In the genomic region with DNA sequence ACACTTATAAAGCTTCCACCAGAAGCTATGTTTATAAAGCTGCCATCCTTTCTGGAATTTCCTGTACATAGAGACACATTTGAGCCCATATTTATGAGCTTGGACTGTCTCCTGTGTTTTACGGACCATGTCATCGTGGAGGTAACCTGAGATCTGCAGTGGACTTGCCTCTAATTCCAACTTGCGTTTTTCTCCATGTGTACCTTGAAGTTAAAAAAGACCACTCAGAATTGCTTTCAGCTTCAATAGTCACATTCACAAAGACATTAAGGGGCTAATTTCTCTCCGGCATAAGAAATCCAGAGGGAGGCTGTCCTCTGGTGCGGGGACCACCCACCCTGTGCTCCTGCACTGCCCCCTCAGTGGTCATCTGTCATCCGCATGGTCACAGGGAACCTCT, we compare ENCODE assay signal across 25 cellular contexts.
A peak's percentile ranks its signal among the peaks of the same experiment; 100 is the strongest.
DNase-seq lines count a peak whose midpoint lies in the region; ATAC-seq, FAIRE-seq and TF ChIP-seq lines count a peak whose summit lies in the region.
"Had no signal": no experiment of that assay in that cellular context is flagged by ENCODE, and none has a peak within 500 bp of the region (broad histone marks: within the 10 kb centered on the region; RNA-seq: fewer than 3 reads in every experiment).

No MANE protein-coding gene starts in this region.

- no peak for TF ChIP-seq RAD21 in GM12878 (IDR thresholded peaks at IDR 0.05; ENCODE audit: insufficient read depth, low read depth, low read length)

- ATAC-seq in GM12878 = no peak
- ATAC-seq: A549, HCT116 had no signal

- no peak for FAIRE-seq in GM12878 (lab: Jason Lieb, UNC)
- FAIRE-seq: A549, D721Med, GM12891, GM18507 had no signal

- WGBS in GM12878 (ENCODE audit: insufficient coverage, insufficient replicate concordance, low lambda C conversion rate, missing lambda C conversion rate) = 72% methylated on average over 6 of the region's 6 CpGs
- WGBS in trophoblast cell (ENCODE audit: extremely low coverage, insufficient coverage, insufficient read length) = no CpG with 5 or more reads among the region's 6 CpGs

- RAD21 ChIA-PET in GM12878 (lab: Charles Lee; ENCODE audit: unreplicated experiment) = no interaction called here

- no peak overlapping the region for H3K23ac ChIP-seq in trophoblast cell (ENCODE audit: low read length)

- H2AFZ ChIP-seq in GM12878 (ENCODE audit: control insufficient read depth, low read depth, low read length) (no peak overlapping the region), trophoblast cell (ENCODE audit: insufficient read depth, low read length, poor library complexity) (no peak overlapping the region)

- CTCF ChIA-PET in GM12878 (lab: Yijun Ruan, JAX) = interaction anchor here (1.6 kb wide), 1 partner anchor 12 kb away, joined by 4 read pairs; no protein-coding TSS in a partner anchor
- CTCF ChIA-PET in activated naive CD4-positive, alpha-beta T cell treated with anti-CD3 and anti-CD28 coated beads for 36 hours (lab: Charles Lee) = no interaction called here

- H3K36me3 ChIP-seq in GM12878 (ENCODE audit: control insufficient read depth in 2 of 2, insufficient read depth in 2 of 2, low read length in 1 of 2) = no peaks in the 10 kb centered on the region
- H3K36me3 ChIP-seq in trophoblast cell (ENCODE audit: control insufficient read depth in 1 of 2, insufficient read depth in 2 of 2, low read length in 2 of 2) = no peaks in the 10 kb centered on the region
- H3K36me3 ChIP-seq: BE2C; BLaER1 treated with 17β-estradiol and CSF1 and Interleukin-3, amounts not matched to agents 10 nM and 100 nM had no signal

- H3K4me2 ChIP-seq in GM12878 (ENCODE audit: control insufficient read depth, insufficient read depth) (peak overlapping the region; percentile 11), trophoblast cell (ENCODE audit: low read length) (no peak overlapping the region)
- H3K4me2 ChIP-seq: A549; BLaER1 treated with 17β-estradiol and CSF1 and Interleukin-3, amounts not matched to agents 10 nM and 100 nM had no signal

- peaks cover 40% of the 10 kb centered on the region for H3K4me1 Mint-ChIP-seq in nephron
- no peaks in the 10 kb centered on the region for H3K4me1 Mint-ChIP-seq in activated naive CD4-positive, alpha-beta T cell treated with anti-CD3 and anti-CD28 coated beads for 36 hours (ENCODE audit: low read depth)
- H3K4me1 Mint-ChIP-seq in activated CD4-positive, alpha-beta T cell treated with anti-CD3 and anti-CD28 coated beads, Interleukin-2, amount 10 ng/mL, durations not matched to agents 24 days and 14 days = no peaks in the 10 kb centered on the region
- H3K4me1 Mint-ChIP-seq: CD14-positive monocyte; CD8-positive, alpha-beta memory T cell had no signal

- TF ChIP-seq CTCF in GM12878 (IDR thresholded peaks at IDR 0.05 in 2 of 3, conservative IDR thresholded peaks at IDR 0.05 in 1 of 3; ENCODE audit: control insufficient read depth in 2 of 3, extremely low read depth in 1 of 3, insufficient read depth in 1 of 3, low read depth in 3 of 3, low read length in 3 of 3) = no peak
- no peak for TF ChIP-seq CTCF in nephron (IDR thresholded peaks at IDR 0.05; ENCODE audit: unreplicated experiment in 3 of 3)

- SMC1A ChIA-PET in GM12878 (lab: Charles Lee; ENCODE audit: uncharacterized antibody, unreplicated experiment) = no interaction called here

- H2BK12ac ChIP-seq in trophoblast cell (ENCODE audit: low read length) = peak overlapping the region; percentile 48

- peak overlapping the region; percentile 45 for H3K27ac ChIP-seq in GM12878 (ENCODE audit: control insufficient read depth, insufficient read depth)
- H3K27ac ChIP-seq in trophoblast cell (ENCODE audit: low read depth, low read length) = no peak overlapping the region
- H3K27ac ChIP-seq: A549; BLaER1 treated with 17β-estradiol and CSF1 and Interleukin-3, amounts not matched to agents 10 nM and 100 nM had no signal

- H4K91ac ChIP-seq in trophoblast cell (ENCODE audit: low read depth, low read length) = peak overlapping the region; percentile 41

- no peak overlapping the region for H3K4me3 Mint-ChIP-seq in nephron
- H3K4me3 Mint-ChIP-seq in activated naive CD4-positive, alpha-beta T cell treated with anti-CD3 and anti-CD28 coated beads for 36 hours = no peak overlapping the region
- H3K4me3 Mint-ChIP-seq in activated CD4-positive, alpha-beta T cell treated with anti-CD3 and anti-CD28 coated beads, Interleukin-2, amount 10 ng/mL, durations not matched to agents 24 days and 14 days = no peak overlapping the region
- H3K4me3 Mint-ChIP-seq: CD14-positive monocyte; CD4-positive, alpha-beta T cell; CD8-positive, alpha-beta memory T cell had no signal

- H3K79me2 ChIP-seq in GM12878 (ENCODE audit: control insufficient read depth, insufficient read depth, low read length) = no peaks in the 10 kb centered on the region
- no peaks in the 10 kb centered on the region for H3K79me2 ChIP-seq in trophoblast cell (ENCODE audit: control insufficient read depth, insufficient read depth, low read length, poor library complexity)

- TF ChIP-seq POLR2A in GM12878 (IDR thresholded peaks at IDR 0.05; ENCODE audit: low read depth, low read length) = no peak

- H3K27ac Mint-ChIP-seq in nephron = peak overlapping the region in 2 of 3 experiments; percentile 46 to 51
- no peak overlapping the region for H3K27ac Mint-ChIP-seq in activated naive CD4-positive, alpha-beta T cell treated with anti-CD3 and anti-CD28 coated beads for 36 hours
- H3K27ac Mint-ChIP-seq in activated CD4-positive, alpha-beta T cell treated with anti-CD3 and anti-CD28 coated beads, Interleukin-2, amount 10 ng/mL, durations not matched to agents 24 days and 14 days = no peak overlapping the region
- H3K27ac Mint-ChIP-seq: CD14-positive monocyte; CD4-positive, alpha-beta T cell had no signal

- in situ Hi-C loops in GM12878 (cut with MboI) = no loop called here

- H3K36me3 Mint-ChIP-seq in nephron (ENCODE audit: low read depth) = no peaks in the 10 kb centered on the region
- no peaks in the 10 kb centered on the region for H3K36me3 Mint-ChIP-seq in activated naive CD4-positive, alpha-beta T cell treated with anti-CD3 and anti-CD28 coated beads for 36 hours (ENCODE audit: low read depth)
- H3K36me3 Mint-ChIP-seq in activated CD4-positive, alpha-beta T cell treated with anti-CD3 and anti-CD28 coated beads, Interleukin-2, amount 10 ng/mL, durations not matched to agents 24 days and 14 days (ENCODE audit: low read depth) = no peaks in the 10 kb centered on the region
- H3K36me3 Mint-ChIP-seq: CD14-positive monocyte; CD8-positive, alpha-beta memory T cell had no signal

- no peak overlapping the region for H3K18ac ChIP-seq in trophoblast cell (ENCODE audit: low read length)

- no peaks in the 10 kb centered on the region for H3K27me3 ChIP-seq in GM12878 (replicated peaks in 1 of 2; ENCODE audit: control insufficient read depth in 2 of 2, insufficient read depth in 2 of 2, low read length in 1 of 2)
- no peaks in the 10 kb centered on the region for H3K27me3 ChIP-seq in trophoblast cell (ENCODE audit: insufficient read depth, low read length)
- H3K27me3 ChIP-seq: BE2C; BLaER1 treated with 17β-estradiol and CSF1 and Interleukin-3, amounts not matched to agents 10 nM and 100 nM had no signal

- POLR2A ChIA-PET in GM12878 (lab: Charles Lee) = no interaction called here

- H3K9me3 Mint-ChIP-seq in nephron = no peaks in the 10 kb centered on the region
- peaks cover 2% of the 10 kb centered on the region for H3K9me3 Mint-ChIP-seq in activated naive CD4-positive, alpha-beta T cell treated with anti-CD3 and anti-CD28 coated beads for 36 hours
- H3K9me3 Mint-ChIP-seq in activated CD4-positive, alpha-beta T cell treated with anti-CD3 and anti-CD28 coated beads, Interleukin-2, amount 10 ng/mL, durations not matched to agents 24 days and 14 days = no peaks in the 10 kb centered on the region
- H3K9me3 Mint-ChIP-seq: CD4-positive, alpha-beta T cell had no signal

- H4K12ac ChIP-seq in trophoblast cell (ENCODE audit: low read depth, low read length) = no peak overlapping the region

- H4K8ac ChIP-seq in trophoblast cell (ENCODE audit: low read depth, low read length) = no peak overlapping the region

- BruUV-seq in GM12878 (replicated peaks; lab: Mats Ljungman, UMichigan) = no TSS peak

- peak overlapping the region; percentile 3 for H2BK120ac ChIP-seq in trophoblast cell (ENCODE audit: insufficient read depth, low read length, poor library complexity)

- peaks cover 13% of the 10 kb centered on the region for H3K79me1 ChIP-seq in trophoblast cell (ENCODE audit: low read length)

- no peak overlapping the region for H3K4me3 ChIP-seq in GM12878
- H3K4me3 ChIP-seq in trophoblast cell (ENCODE audit: low read depth, low read length) = no peak overlapping the region
- H3K4me3 ChIP-seq: A549; BLaER1 treated with 17β-estradiol and CSF1 and Interleukin-3, amounts not matched to agents 10 nM and 100 nM had no signal

- no peak overlapping the region for H2BK5ac ChIP-seq in trophoblast cell (ENCODE audit: low read depth, low read length, poor library complexity)

- H3K27me3 Mint-ChIP-seq in nephron (ENCODE audit: low read depth) = peaks cover 8% of the 10 kb centered on the region
- no peaks in the 10 kb centered on the region for H3K27me3 Mint-ChIP-seq in activated naive CD4-positive, alpha-beta T cell treated with anti-CD3 and anti-CD28 coated beads for 36 hours (ENCODE audit: low read depth)
- peaks cover 2% of the 10 kb centered on the region for H3K27me3 Mint-ChIP-seq in activated CD4-positive, alpha-beta T cell treated with anti-CD3 and anti-CD28 coated beads, Interleukin-2, amount 10 ng/mL, durations not matched to agents 24 days and 14 days
- H3K27me3 Mint-ChIP-seq: CD4-positive, alpha-beta T cell had no signal

- H3K9me3 ChIP-seq in GM12878 (replicated peaks; ENCODE audit: control insufficient read depth, insufficient read depth, low read length) (no peaks in the 10 kb centered on the region; the same call in 2 of the 3 replicates), trophoblast cell (ENCODE audit: insufficient read depth, low read depth, low read length) (no peaks in the 10 kb centered on the region)
- H3K9me3 ChIP-seq: A549, BE2C had no signal

- no peak overlapping the region for H3K4ac ChIP-seq in trophoblast cell (ENCODE audit: low read depth, low read length)

- H3K9ac ChIP-seq in GM12878 (ENCODE audit: control insufficient read depth, insufficient read depth, low read length) = 0 out of 2 replicates have a peak overlapping the region, but pooled peaks have one; percentile 20
- H3K9ac ChIP-seq in trophoblast cell (ENCODE audit: low read length) = no peak overlapping the region
- H3K9ac ChIP-seq: BLaER1 treated with 17β-estradiol and CSF1 and Interleukin-3, amounts not matched to agents 10 nM and 100 nM had no signal

- TF ChIP-seq EP300 in GM12878 (IDR thresholded peaks at IDR 0.05; ENCODE audit: borderline replicate concordance in 1 of 2, control insufficient read depth in 1 of 2, low read depth in 2 of 2, low read length in 2 of 2) = no peak

- H2AK5ac ChIP-seq in trophoblast cell (ENCODE audit: low read length) = no peak overlapping the region

- peak overlapping the region; percentile 5 for H3K14ac ChIP-seq in trophoblast cell (ENCODE audit: low read length)

- H4K20me1 ChIP-seq in GM12878 (ENCODE audit: control insufficient read depth, insufficient read depth) = no peaks in the 10 kb centered on the region
- H4K20me1 ChIP-seq: BLaER1 treated with 17β-estradiol and CSF1 and Interleukin-3, amounts not matched to agents 10 nM and 100 nM had no signal

- H3K4me1 ChIP-seq in GM12878 (ENCODE audit: control insufficient read depth, insufficient read depth, low read length) (peaks cover 28% of the 10 kb centered on the region), trophoblast cell (ENCODE audit: control insufficient read depth in 1 of 2, insufficient read depth in 2 of 2, low read length in 2 of 2) (peaks cover 20 to 21% of the 10 kb centered on the region in 2 experiments)
- H3K4me1 ChIP-seq: A549 had no signal

- intact Hi-C loops in GM12878 (cut with micrococcal nuclease; ENCODE audit: unreplicated experiment) = no loop called here
- intact Hi-C loops in activated naive CD4-positive, alpha-beta T cell treated with anti-CD3 and anti-CD28 coated beads for 36 hours (cut with micrococcal nuclease) = no loop called here
- intact Hi-C loops in activated CD4-positive, alpha-beta T cell treated with anti-CD3 and anti-CD28 coated beads, Interleukin-2, amount 10 ng/mL, durations not matched to agents 24 days and 14 days (cut with micrococcal nuclease) = no loop called here

- DNase-seq in GM12878 (ENCODE audit: low read depth, low spot score) (no peak), trophoblast cell (no peak), epidermal melanocyte (ENCODE audit: insufficient read length, low spot score) (no peak), RKO (ENCODE audit: low spot score) (no peak)
- DNase-seq in activated naive CD4-positive, alpha-beta T cell treated with anti-CD3 and anti-CD28 coated beads for 36 hours = no peak
- no peak for DNase-seq in activated CD4-positive, alpha-beta T cell treated with anti-CD3 and anti-CD28 coated beads, Interleukin-2, amount 10 ng/mL, durations not matched to agents 24 days and 14 days
- DNase-seq: 8988T; ACHN; AML-193; BE2C; CD4-positive, alpha-beta T cell; CD8-positive, alpha-beta memory T cell; DMS 273 treated with DMSO at 0.1 percent for 48 hours; DMS79; GDM1; GOT3; H7 had no signal

Comparison
In these comparisons a context has a peak if more than half of its experiments do, and no peak if none do; other contexts are left out.
1. H3K27ac Mint-ChIP-seq: peak in nephron (2 of 3); none in activated naive CD4-positive, alpha-beta T cell treated with anti-CD3 and anti-CD28 coated beads for 36 hours (single experiment) and activated CD4-positive, alpha-beta T cell treated with anti-CD3 and anti-CD28 coated beads, Interleukin-2, amount 10 ng/mL, durations not matched to agents 24 days and 14 days (single experiment).